Comparison of ENCODE assay signal across 25 cellular contexts in genomic region chr13:35882722-35883497, GRCh38.
DNase-seq lines count a peak whose midpoint lies in the region; ATAC-seq and TF ChIP-seq lines count a peak whose summit lies in the region.
"Had no signal": no experiment of that assay in that cellular context is flagged by ENCODE, and none has a peak within 500 bp of the region (broad histone marks: within the 10 kb centered on the region; RNA-seq: fewer than 3 reads in every experiment).

No MANE protein-coding gene starts in this region.

- no peak overlapping the region for H3K27ac ChIP-seq in SJCRH30
- H3K27ac ChIP-seq in fibroblast of lung (ENCODE audit: insufficient read depth, low read length) = no peak overlapping the region
- no peak overlapping the region for H3K27ac ChIP-seq in osteoblast (ENCODE audit: low read depth, low read length)
- no peak overlapping the region for H3K27ac ChIP-seq in substantia nigra (ENCODE audit: low read depth, low read length, poor library complexity, severe bottlenecking)
- H3K27ac ChIP-seq: esophagus squamous epithelium, thoracic aorta had no signal

- H3K9me3 ChIP-seq in SJCRH30 (replicated peaks) (no peaks in the 10 kb centered on the region), fibroblast of lung (ENCODE audit: control insufficient read depth, insufficient read depth, low read depth, low read length) (no peaks in the 10 kb centered on the region), osteoblast (ENCODE audit: low read depth, low read length) (no peaks in the 10 kb centered on the region)
- H3K9me3 ChIP-seq: BE2C, esophagus squamous epithelium, thoracic aorta had no signal

- H3K27me3 ChIP-seq in SJCRH30 = no peaks in the 10 kb centered on the region
- H3K27me3 ChIP-seq in fibroblast of lung (ENCODE audit: control insufficient read depth, insufficient read depth, low read length) = no peaks in the 10 kb centered on the region
- no peaks in the 10 kb centered on the region for H3K27me3 ChIP-seq in osteoblast (ENCODE audit: insufficient read depth, low read length)
- H3K27me3 ChIP-seq: BE2C, esophagus squamous epithelium had no signal

- no peak overlapping the region for H3K9ac ChIP-seq in fibroblast of lung (ENCODE audit: insufficient read depth, low read length)

- H3K4me3 ChIP-seq in SJCRH30 = peak overlapping the region; percentile 2; the same call in 1 of the 2 replicates
- no peak overlapping the region for H3K4me3 ChIP-seq in fibroblast of lung (replicated peaks in 1 of 4; ENCODE audit: control extremely low read depth in 1 of 4, insufficient read depth in 1 of 4, low read depth in 3 of 4, low read length in 4 of 4)
- H3K4me3 ChIP-seq in osteoblast (ENCODE audit: insufficient read depth, low read length) = no peak overlapping the region
- H3K4me3 ChIP-seq: esophagus squamous epithelium, thoracic aorta had no signal

- ATAC-seq in GM18498 (IDR thresholded peaks at IDR 0.05; ENCODE audit: unreplicated experiment) (no peak), HG02678 (IDR thresholded peaks at IDR 0.05; ENCODE audit: unreplicated experiment) (no peak)
- ATAC-seq: activated CD8-positive, alpha-beta T cell treated with anti-CD3 and anti-CD28 coated beads, Interleukin-2, amount 10 ng/mL, durations not matched to agents 7 days and 5 days; activated T-cell treated with anti-CD3 and anti-CD28 coated beads, Interleukin-2, amount 50 U/mL, for 4 hours; effector memory CD8-positive, alpha-beta T cell; left colon; Right ventricle myocardium inferior; stimulated activated effector memory CD8-positive, alpha-beta T cell treated with anti-CD3 and anti-CD28 coated beads, Interleukin-12 subunit alpha, Interleukin-12 subunit beta, amount 100 ng/mL, for 72 hours had no signal

- H4K20me1 ChIP-seq in fibroblast of lung (ENCODE audit: control insufficient read depth, extremely low read depth, insufficient read depth, low read length) = no peaks in the 10 kb centered on the region
- H4K20me1 ChIP-seq in osteoblast (ENCODE audit: insufficient read depth, low read length) = no peaks in the 10 kb centered on the region

- H3K36me3 ChIP-seq in SJCRH30 = no peaks in the 10 kb centered on the region
- no peaks in the 10 kb centered on the region for H3K36me3 ChIP-seq in fibroblast of lung (ENCODE audit: control insufficient read depth, insufficient read depth, low read length)
- H3K36me3 ChIP-seq in osteoblast (ENCODE audit: insufficient read depth, low read length) = no peaks in the 10 kb centered on the region
- H3K36me3 ChIP-seq: BE2C, esophagus squamous epithelium, thoracic aorta had no signal

- H3K4me1 ChIP-seq in SJCRH30 (peaks cover 8% of the 10 kb centered on the region; the same call in 1 of the 2 replicates), fibroblast of lung (ENCODE audit: control insufficient read depth, extremely low read depth, insufficient read depth, low read length) (no peaks in the 10 kb centered on the region), osteoblast (ENCODE audit: insufficient read depth, low read length) (peaks cover 6% of the 10 kb centered on the region)

- no peak overlapping the region for H3K4me2 ChIP-seq in fibroblast of lung (ENCODE audit: extremely low read depth, insufficient read depth, low read length)
- H3K4me2 ChIP-seq in osteoblast (ENCODE audit: insufficient read depth, low read length) = no peak overlapping the region

- DNase-seq in Caki2 (ENCODE audit: low read depth) = peak; percentile 34
- DNase-seq in SJCRH30 = peak; percentile 19 to 40
- DNase-seq in fibroblast of lung (ENCODE audit: low read depth in 2 of 2) = peak in 1 of 2 donors; percentile 65
- peak; percentile 27 for DNase-seq in osteoblast (ENCODE audit: insufficient read length, low spot score, missing footprints)
- no peak for DNase-seq in substantia nigra (lab: John Stamatoyannopoulos, UW)
- no peak for DNase-seq in stimulated activated naive CD4-positive, alpha-beta T cell (lab: John Stamatoyannopoulos, UW)
- DNase-seq: activated CD8-positive, alpha-beta T cell treated with anti-CD3 and anti-CD28 coated beads, Interleukin-2, amount 10 ng/mL, durations not matched to agents 7 days and 5 days; activated naive CD4-positive, alpha-beta T cell treated with anti-CD3 and anti-CD28 coated beads, Interleukin-2, amount 10 ng/mL, durations not matched to agents 7 days and 5 days; activated T-cell treated with anti-CD3 and anti-CD28 coated beads, Interleukin-2, amount 50 U/mL, for 4 hours; BE2C; cerebellar nuclear complex; effector memory CD8-positive, alpha-beta T cell; esophagus squamous epithelium; Kasumi-1; left colon; NCI-H1092; NCI-H2029; NCI-H226; NCI-H774; SW 1271 had no signal

- TF ChIP-seq CTCF in fibroblast of lung (conservative IDR thresholded peaks at IDR 0.05 in 1 of 2, IDR thresholded peaks at IDR 0.05 in 1 of 2; ENCODE audit: low read depth in 1 of 2, low read length in 2 of 2) = no peak
- TF ChIP-seq CTCF in osteoblast (IDR thresholded peaks at IDR 0.05; ENCODE audit: extremely low read depth, low read depth, low read length) = no peak

- no peaks in the 10 kb centered on the region for H3K79me2 ChIP-seq in fibroblast of lung (ENCODE audit: control insufficient read depth, insufficient read depth, low read length)
- H3K79me2 ChIP-seq in osteoblast (ENCODE audit: insufficient read depth, low read length) = no peaks in the 10 kb centered on the region

- in situ Hi-C loops in Caki2 (cut with HindIII; ENCODE audit: low pct_unique_long_range_greater_than_20kb, low sequenced_read_pairs) = no loop called here

- H2AFZ ChIP-seq in fibroblast of lung (ENCODE audit: low read length) (peak overlapping the region; percentile 20), osteoblast (ENCODE audit: low read length) (no peak overlapping the region)

Comparison
In these comparisons a context has a peak if more than half of its experiments do, and no peak if none do; other contexts are left out.
1. DNase-seq: peak in Caki2 (single experiment), SJCRH30 (2 of 2) and osteoblast (single experiment); none in substantia nigra (0 of 49) and stimulated activated naive CD4-positive, alpha-beta T cell (0 of 6).